Comparison of ENCODE assay signal across 1 cellular context in the genomic region with DNA sequence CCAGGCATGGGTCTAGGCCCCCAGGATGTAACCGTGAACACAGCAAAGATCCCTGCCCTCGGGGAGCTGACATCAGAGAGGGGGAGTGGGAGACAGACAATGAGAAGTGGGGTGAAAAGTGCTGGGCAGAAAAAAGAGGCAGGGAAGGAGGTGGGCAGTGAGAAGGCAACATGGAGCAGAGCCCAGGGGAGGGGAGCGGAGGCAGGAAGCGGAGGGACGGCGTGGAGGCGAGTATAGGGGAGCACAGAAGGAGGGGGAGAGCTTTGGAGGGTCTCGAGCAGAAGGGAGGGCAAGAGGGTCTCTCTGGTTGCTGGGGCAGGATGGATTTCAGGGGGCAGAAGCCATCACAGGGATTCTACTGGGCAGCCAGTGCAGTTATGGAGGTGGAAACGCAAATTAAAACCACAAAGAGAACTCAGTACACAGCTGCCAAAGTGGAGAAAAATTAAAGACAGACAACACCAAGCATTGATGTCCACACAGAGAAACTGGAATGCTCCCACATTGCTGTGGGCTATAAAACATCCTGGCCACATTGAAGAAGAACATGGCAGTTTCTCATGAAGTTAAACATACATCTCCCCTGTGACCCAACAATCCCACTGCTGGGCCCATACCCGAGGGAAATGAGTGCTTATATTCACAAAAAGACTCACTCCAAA.
A peak's percentile ranks its signal among the peaks of the same experiment; 100 is the strongest.
TF ChIP-seq lines count a peak whose summit lies in the region.

No MANE protein-coding gene starts in this region.

TF ChIP-seq in K562, 482 proteins besides CTCF, POLR2A, EP300 and RAD21:
- TF ChIP-seq THRAP3 (IDR thresholded peaks at IDR 0.05; ENCODE audit: borderline replicate concordance) = no peak
- TF ChIP-seq SRF (CRISPR knock-in tag; IDR thresholded peaks at IDR 0.05) = no peak
- TF ChIP-seq, protein P1, sequence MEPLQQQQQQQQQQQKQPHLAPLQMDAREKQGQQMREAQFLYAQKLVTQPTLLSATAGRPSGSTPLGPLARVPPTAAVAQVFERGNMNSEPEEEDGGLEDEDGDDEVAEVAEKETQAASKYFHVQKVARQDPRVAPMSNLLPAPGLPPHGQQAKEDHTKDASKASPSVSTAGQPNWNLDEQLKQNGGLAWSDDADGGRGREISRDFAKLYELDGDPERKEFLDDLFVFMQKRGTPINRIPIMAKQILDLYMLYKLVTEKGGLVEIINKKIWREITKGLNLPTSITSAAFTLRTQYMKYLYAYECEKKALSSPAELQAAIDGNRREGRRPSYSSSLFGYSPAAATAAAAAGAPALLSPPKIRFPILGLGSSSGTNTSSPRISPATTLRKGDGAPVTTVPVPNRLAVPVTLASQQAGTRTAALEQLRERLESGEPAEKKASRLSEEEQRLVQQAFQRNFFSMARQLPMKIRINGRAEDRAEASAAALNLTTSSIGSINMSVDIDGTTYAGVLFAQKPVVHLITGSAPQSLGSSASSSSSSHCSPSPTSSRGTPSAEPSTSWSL (CRISPR knock-in tag; IDR thresholded peaks at IDR 0.05; ENCODE audit: borderline replicate concordance) = no peak
- no peak for TF ChIP-seq MED1 (CRISPR knock-in tag; IDR thresholded peaks at IDR 0.05; ENCODE audit: borderline replicate concordance)
- TF ChIP-seq, protein P2, sequence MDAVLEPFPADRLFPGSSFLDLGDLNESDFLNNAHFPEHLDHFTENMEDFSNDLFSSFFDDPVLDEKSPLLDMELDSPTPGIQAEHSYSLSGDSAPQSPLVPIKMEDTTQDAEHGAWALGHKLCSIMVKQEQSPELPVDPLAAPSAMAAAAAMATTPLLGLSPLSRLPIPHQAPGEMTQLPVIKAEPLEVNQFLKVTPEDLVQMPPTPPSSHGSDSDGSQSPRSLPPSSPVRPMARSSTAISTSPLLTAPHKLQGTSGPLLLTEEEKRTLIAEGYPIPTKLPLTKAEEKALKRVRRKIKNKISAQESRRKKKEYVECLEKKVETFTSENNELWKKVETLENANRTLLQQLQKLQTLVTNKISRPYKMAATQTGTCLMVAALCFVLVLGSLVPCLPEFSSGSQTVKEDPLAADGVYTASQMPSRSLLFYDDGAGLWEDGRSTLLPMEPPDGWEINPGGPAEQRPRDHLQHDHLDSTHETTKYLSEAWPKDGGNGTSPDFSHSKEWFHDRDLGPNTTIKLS (IDR thresholded peaks at IDR 0.05; ENCODE audit: borderline replicate concordance, low read depth) = no peak
- no peak for TF ChIP-seq DPF2 (IDR thresholded peaks at IDR 0.05)
- TF ChIP-seq STAT6 (CRISPR knock-in tag; IDR thresholded peaks at IDR 0.05) = peak; percentile 39; the same call in 1 of the 2 replicates
